13 cellular contexts compared by ENCODE assay signal in genomic region chr6:21928715-21929298, GRCh38.
"Had no signal": no experiment of that assay in that cellular context is flagged by ENCODE, and none has a peak within 500 bp of the region (broad histone marks: within the 10 kb centered on the region; RNA-seq: fewer than 3 reads in every experiment).

No MANE protein-coding gene starts in this region.

- H3K4me3 Mint-ChIP-seq: activated CD4-positive, alpha-beta memory T cell treated with anti-CD3 and anti-CD28 coated beads, Interleukin-2, amount 10 ng/mL, durations not matched to agents 7 days and 5 days; activated naive CD8-positive, alpha-beta T cell treated with anti-CD3 and anti-CD28 coated beads, Interleukin-2, amount 10 ng/mL, durations not matched to agents 7 days and 5 days; activated T-cell treated with anti-CD3 and anti-CD28 coated beads, Interleukin-2, amount 50 U/mL, for 72 hours; stimulated activated naive CD8-positive, alpha-beta T cell treated with anti-CD3 and anti-CD28 coated beads, Interleukin-15, amount 100 ng/mL, for 72 hours had no signal

- H3K27ac Mint-ChIP-seq: activated CD4-positive, alpha-beta memory T cell treated with anti-CD3 and anti-CD28 coated beads, Interleukin-2, amount 10 ng/mL, durations not matched to agents 7 days and 5 days; activated naive CD8-positive, alpha-beta T cell treated with anti-CD3 and anti-CD28 coated beads, Interleukin-2, amount 10 ng/mL, durations not matched to agents 7 days and 5 days; activated T-cell treated with anti-CD3 and anti-CD28 coated beads, Interleukin-2, amount 50 U/mL, for 72 hours; stimulated activated naive CD8-positive, alpha-beta T cell treated with anti-CD3 and anti-CD28 coated beads, Interleukin-15, amount 100 ng/mL, for 72 hours had no signal

- H3K4me1 ChIP-seq: pancreas, uterus had no signal

- H3K27ac ChIP-seq: heart left ventricle, left ventricle myocardium inferior, pancreas, uterus had no signal

- DNase-seq: activated CD4-positive, alpha-beta memory T cell treated with anti-CD3 and anti-CD28 coated beads, Interleukin-2, amount 10 ng/mL, durations not matched to agents 7 days and 5 days; activated CD4-positive, alpha-beta T cell treated with anti-CD3 and anti-CD28 coated beads for 1 hour; activated naive CD8-positive, alpha-beta T cell treated with anti-CD3 and anti-CD28 coated beads, Interleukin-2, amount 10 ng/mL, durations not matched to agents 7 days and 5 days; activated T-cell treated with anti-CD3 and anti-CD28 coated beads, Interleukin-2, amount 50 U/mL, for 72 hours; aorta; foreskin melanocyte; heart left ventricle; left ventricle myocardium inferior; mesenchymal stem cell; pancreas; stimulated activated CD4-positive, alpha-beta T cell treated with anti-CD3 and anti-CD28 coated beads, Interleukin-4, amount 100 ng/mL, for 1 hour; stimulated activated naive CD8-positive, alpha-beta T cell treated with anti-CD3 and anti-CD28 coated beads, Interleukin-15, amount 100 ng/mL, for 72 hours; uterus had no signal

- H3K9me3 ChIP-seq: pancreas, uterus had no signal

- H3K27me3 ChIP-seq: heart left ventricle, pancreas, uterus had no signal

- H3K36me3 ChIP-seq: heart left ventricle, left ventricle myocardium inferior, pancreas, uterus had no signal

- H3K36me3 Mint-ChIP-seq: activated naive CD8-positive, alpha-beta T cell treated with anti-CD3 and anti-CD28 coated beads, Interleukin-2, amount 10 ng/mL, durations not matched to agents 7 days and 5 days had no signal

- H3K4me1 Mint-ChIP-seq: activated CD4-positive, alpha-beta memory T cell treated with anti-CD3 and anti-CD28 coated beads, Interleukin-2, amount 10 ng/mL, durations not matched to agents 7 days and 5 days had no signal

- H3K27me3 Mint-ChIP-seq: activated CD4-positive, alpha-beta memory T cell treated with anti-CD3 and anti-CD28 coated beads, Interleukin-2, amount 10 ng/mL, durations not matched to agents 7 days and 5 days; activated naive CD8-positive, alpha-beta T cell treated with anti-CD3 and anti-CD28 coated beads, Interleukin-2, amount 10 ng/mL, durations not matched to agents 7 days and 5 days; stimulated activated naive CD8-positive, alpha-beta T cell treated with anti-CD3 and anti-CD28 coated beads, Interleukin-15, amount 100 ng/mL, for 72 hours had no signal

- H3K4me3 ChIP-seq: heart left ventricle, left ventricle myocardium inferior, pancreas, uterus had no signal

- ATAC-seq: activated T-cell treated with anti-CD3 and anti-CD28 coated beads, Interleukin-2, amount 50 U/mL, for 72 hours; heart left ventricle; pancreas; stimulated activated naive CD8-positive, alpha-beta T cell treated with anti-CD3 and anti-CD28 coated beads, Interleukin-15, amount 100 ng/mL, for 72 hours had no signal
